ENCODE assay signal across 1 cellular context in genomic region chr7:108406474-108406873, GRCh38.
TF ChIP-seq lines count a peak whose summit lies in the region.

No MANE protein-coding gene starts in this region.

TF ChIP-seq in IMR-90, 13 proteins besides CTCF, POLR2A, EP300 and RAD21 (continued from another document):
- TF ChIP-seq ELK1 (IDR thresholded peaks at IDR 0.05; ENCODE audit: borderline replicate concordance, low read depth, low read length): no peak
